Comparison of ENCODE assay signal across 2 cellular contexts in genomic region chr6:70705772-70706171, GRCh38.
TF ChIP-seq lines count a peak whose summit lies in the region.

No MANE protein-coding gene starts in this region.

TF ChIP-seq in liver, 16 proteins besides CTCF, POLR2A, EP300 and RAD21:
- TF ChIP-seq GABPA (IDR thresholded peaks at IDR 0.05 in 1 of 2, conservative IDR thresholded peaks at IDR 0.05 in 1 of 2) (no peak), HNF4A (conservative IDR thresholded peaks at IDR 0.05) (peak; percentile 19 to 44)

TF ChIP-seq in HepG2, 621 proteins besides CTCF, POLR2A, EP300 and RAD21:
- TF ChIP-seq SIX4 (CRISPR knock-in tag; IDR thresholded peaks at IDR 0.05) (no peak), ATRX (CRISPR knock-in tag; IDR thresholded peaks at IDR 0.05; ENCODE audit: borderline replicate concordance) (no peak), ATF4 (CRISPR knock-in tag; IDR thresholded peaks at IDR 0.05) (no peak), ZC3H4 (CRISPR knock-in tag; IDR thresholded peaks at IDR 0.05; ENCODE audit: borderline replicate concordance) (no peak), ZFP36L2 (CRISPR knock-in tag; IDR thresholded peaks at IDR 0.05) (no peak), IRF9 (CRISPR knock-in tag; IDR thresholded peaks at IDR 0.05; ENCODE audit: borderline replicate concordance) (no peak), THAP7 (CRISPR knock-in tag; IDR thresholded peaks at IDR 0.05) (no peak), PBX2 (CRISPR knock-in tag; IDR thresholded peaks at IDR 0.05) (no peak), ZSCAN5A (CRISPR knock-in tag; IDR thresholded peaks at IDR 0.05; ENCODE audit: borderline replicate concordance) (no peak), ZNF709 (CRISPR knock-in tag; IDR thresholded peaks at IDR 0.05) (no peak), ZIK1 (CRISPR knock-in tag; IDR thresholded peaks at IDR 0.05; ENCODE audit: borderline replicate concordance, low read depth) (no peak), ATAD3A (CRISPR knock-in tag; IDR thresholded peaks at IDR 0.05) (no peak), TRIM24 (CRISPR knock-in tag; IDR thresholded peaks at IDR 0.05) (no peak), ZMYM4 (CRISPR knock-in tag; IDR thresholded peaks at IDR 0.05) (no peak), ZNF644 (CRISPR knock-in tag; IDR thresholded peaks at IDR 0.05; ENCODE audit: low read depth) (no peak), ZNF83 (CRISPR knock-in tag; IDR thresholded peaks at IDR 0.05; ENCODE audit: borderline replicate concordance) (no peak), ZNF619 (CRISPR knock-in tag; IDR thresholded peaks at IDR 0.05) (no peak)
TF ChIP-seq in HepG2: peak in this region for 0.
